ENCODE assay signal across 15 cellular contexts in the genomic region with DNA sequence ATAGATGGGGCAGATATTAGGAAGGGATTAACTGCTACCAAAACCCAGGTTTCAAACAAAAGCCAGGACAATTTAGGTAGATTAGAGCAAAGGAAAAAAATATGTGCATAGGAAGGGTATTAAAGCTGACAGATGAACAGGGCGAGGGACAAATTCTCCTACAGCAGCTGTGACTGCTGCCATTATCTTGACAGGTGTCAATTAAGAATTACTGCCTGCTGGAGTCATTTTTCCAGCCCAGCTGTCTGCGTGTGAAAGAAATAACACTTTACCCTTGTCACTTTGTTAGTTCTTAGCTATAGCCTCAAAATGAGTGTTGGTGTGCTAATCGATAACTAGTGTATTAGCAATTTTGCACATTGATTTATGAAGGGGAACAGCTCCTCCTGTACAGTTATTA. TPM values are rescaled to one million over a fixed set of nuclear protein-coding genes. Genes with fewer than 3 reads are reported as not detected.
DNase-seq lines count a peak whose midpoint lies in the region; TF ChIP-seq lines count a peak whose summit lies in the region.
"Had no signal": no experiment of that assay in that cellular context is flagged by ENCODE, and none has a peak within 500 bp of the region (broad histone marks: within the 10 kb centered on the region; RNA-seq: fewer than 3 reads in every experiment).

No MANE protein-coding gene starts in this region.

- H3K4me3 Mint-ChIP-seq in type B pancreatic cell, result peak overlapping the region; percentile 70
- H3K4me3 Mint-ChIP-seq in activated T-cell treated with anti-CD3 and anti-CD28 coated beads, Interleukin-2, amount 50 U/mL, for 24 hours, result no peak overlapping the region

- H3K9me3 ChIP-seq in left ventricle myocardium inferior (replicated peaks), result no peaks in the 10 kb centered on the region
- H3K9me3 ChIP-seq in OCI-LY3 (ENCODE audit: insufficient read depth, low read length), result no peaks in the 10 kb centered on the region
- no peaks in the 10 kb centered on the region for H3K9me3 ChIP-seq in Karpas-422 (ENCODE audit: low read length)
- H3K9me3 ChIP-seq in SK-N-SH, result no peaks in the 10 kb centered on the region

- TF ChIP-seq CTCF in left ventricle myocardium inferior (IDR thresholded peaks at IDR 0.05; ENCODE audit: borderline replicate concordance), result no peak
- TF ChIP-seq CTCF in OCI-LY3 (IDR thresholded peaks at IDR 0.05; ENCODE audit: low read depth, low read length), result no peak
- no peak for TF ChIP-seq CTCF in type B pancreatic cell (conservative IDR thresholded peaks at IDR 0.05)
- TF ChIP-seq CTCF in SK-N-SH (IDR thresholded peaks at IDR 0.05), result no peak

- no peaks in the 10 kb centered on the region for H3K9me2 ChIP-seq in Karpas-422 (replicated peaks; ENCODE audit: insufficient read depth, low read length)
- no peaks in the 10 kb centered on the region for H3K9me2 ChIP-seq in SK-N-SH

- H3K4me1 ChIP-seq in left ventricle myocardium inferior (peaks cover 98% of the 10 kb centered on the region), OCI-LY3 (ENCODE audit: low read length) (peaks cover 41% of the 10 kb centered on the region), Karpas-422 (ENCODE audit: low read length) (no peaks in the 10 kb centered on the region), SK-N-SH (ENCODE audit: control insufficient read depth in 1 of 2, insufficient read depth in 2 of 2, low read depth in 1 of 2, low read length in 1 of 2) (peaks cover 6 to 18% of the 10 kb centered on the region in 2 experiments; a peak in 3 of 4 replicates)

- no peaks in the 10 kb centered on the region for H3K27me3 ChIP-seq in left ventricle myocardium inferior (ENCODE audit: low read depth)
- no peaks in the 10 kb centered on the region for H3K27me3 ChIP-seq in OCI-LY3 (ENCODE audit: low read depth, low read length)
- no peaks in the 10 kb centered on the region for H3K27me3 ChIP-seq in Karpas-422 (ENCODE audit: low read length)
- no peaks in the 10 kb centered on the region for H3K27me3 ChIP-seq in SK-N-SH (ENCODE audit: insufficient read depth)

- H3K27ac Mint-ChIP-seq in type B pancreatic cell, result no peak overlapping the region
- no peak overlapping the region for H3K27ac Mint-ChIP-seq in activated T-cell treated with anti-CD3 and anti-CD28 coated beads, Interleukin-2, amount 50 U/mL, for 24 hours

- no peak for DNase-seq in left ventricle myocardium inferior
- no peak for DNase-seq in cardiac septum (ENCODE audit: low spot score)
- peak; percentile 58 for DNase-seq in myocyte (ENCODE audit: low read depth)
- DNase-seq in type B pancreatic cell (ENCODE audit: extremely low spot score, unreplicated experiment), result no peak
- no peak for DNase-seq in activated T-cell treated with anti-CD3 and anti-CD28 coated beads, Interleukin-2, amount 50 U/mL, for 24 hours
- DNase-seq in Karpas-422, result no peak
- no peak for DNase-seq in SK-N-SH
- DNase-seq: activated CD8-positive, alpha-beta memory T cell treated with anti-CD3 and anti-CD28 coated beads, Interleukin-2, amount 50 U/mL, for 4 hours; H7; hypothalamus; Kasumi-1; NCI-H2029; OCI-M1 had no signal

- peaks cover 99% of the 10 kb centered on the region for H3K79me2 ChIP-seq in OCI-LY3 (ENCODE audit: low read length)
- no peaks in the 10 kb centered on the region for H3K79me2 ChIP-seq in Karpas-422 (ENCODE audit: low read length)
- peaks cover 26% of the 10 kb centered on the region; the same call in 1 of the 2 replicates for H3K79me2 ChIP-seq in SK-N-SH (ENCODE audit: insufficient read depth)

- H3K4me3 ChIP-seq in left ventricle myocardium inferior, result no peak overlapping the region
- H3K4me3 ChIP-seq in OCI-LY3 (ENCODE audit: low read length), result no peak overlapping the region
- H3K4me3 ChIP-seq in Karpas-422 (ENCODE audit: low read length), result no peak overlapping the region
- H3K4me3 ChIP-seq in SK-N-SH (ENCODE audit: low read depth in 2 of 2, low read length in 1 of 2), result no peak overlapping the region
- H3K4me3 ChIP-seq: smooth muscle cell had no signal

- intact Hi-C loops in left ventricle myocardium inferior (cut with micrococcal nuclease) (no loop called here), cardiac septum (cut with DNase I) (loop anchor here (10.0 kb wide), 1 partner anchor 1607 kb away; a partner anchor contains a TSS)

- 94% methylated on average over 3 of the region's 3 CpGs for WGBS in SK-N-SH (ENCODE audit: low lambda C conversion rate)

- POLR2A ChIA-PET in SK-N-SH (lab: Yijun Ruan, JAX), result no interaction called here

- H3K4me2 ChIP-seq in OCI-LY3 (ENCODE audit: low read length), result peak overlapping the region; percentile 0; the same call in 1 of the 2 replicates
- no peak overlapping the region for H3K4me2 ChIP-seq in Karpas-422 (ENCODE audit: low read depth, low read length, poor library complexity, severe bottlenecking)
- H3K4me2 ChIP-seq in SK-N-SH, result no peak overlapping the region
- H3K4me2 ChIP-seq: smooth muscle cell had no signal

- CTCF ChIA-PET in SK-N-SH (lab: Yijun Ruan, JAX), result no interaction called here

- peak overlapping the region; percentile 93 for H3K27ac ChIP-seq in left ventricle myocardium inferior (replicated peaks)
- no peak overlapping the region for H3K27ac ChIP-seq in OCI-LY3 (ENCODE audit: low read length)
- no peak overlapping the region for H3K27ac ChIP-seq in Karpas-422 (ENCODE audit: low read length)
- no peak overlapping the region for H3K27ac ChIP-seq in SK-N-SH (ENCODE audit: low read depth in 2 of 2, low read length in 1 of 2)

- H3K36me3 Mint-ChIP-seq in type B pancreatic cell, result peaks cover 10% of the 10 kb centered on the region
- peaks cover 8% of the 10 kb centered on the region for H3K36me3 Mint-ChIP-seq in activated T-cell treated with anti-CD3 and anti-CD28 coated beads, Interleukin-2, amount 50 U/mL, for 24 hours (ENCODE audit: low read depth)

- H3K9ac ChIP-seq in OCI-LY3 (ENCODE audit: low read length), result no peak overlapping the region
- no peak overlapping the region for H3K9ac ChIP-seq in Karpas-422 (ENCODE audit: low read length)
- H3K9ac ChIP-seq in SK-N-SH, result no peak overlapping the region

- no peak overlapping the region for H2AFZ ChIP-seq in OCI-LY3 (ENCODE audit: low read depth, low read length)
- H2AFZ ChIP-seq in Karpas-422 (ENCODE audit: low read length), result no peak overlapping the region
- no peak overlapping the region for H2AFZ ChIP-seq in SK-N-SH (ENCODE audit: low read depth)

- TF ChIP-seq RAD21 in SK-N-SH (IDR thresholded peaks at IDR 0.05; ENCODE audit: low read length), result no peak

- H3K36me3 ChIP-seq in left ventricle myocardium inferior, result no peaks in the 10 kb centered on the region
- H3K36me3 ChIP-seq in OCI-LY3 (replicated peaks; ENCODE audit: low read depth, low read length), result peaks cover 34% of the 10 kb centered on the region
- no peaks in the 10 kb centered on the region for H3K36me3 ChIP-seq in Karpas-422 (ENCODE audit: insufficient read depth, low read length)
- H3K36me3 ChIP-seq in SK-N-SH (replicated peaks in 1 of 2; ENCODE audit: control insufficient read depth in 1 of 2, insufficient read depth in 2 of 2, low read length in 1 of 2), result no peaks in the 10 kb centered on the region

- H4K20me1 ChIP-seq in OCI-LY3 (ENCODE audit: insufficient read depth, low read length), result peaks cover 97% of the 10 kb centered on the region
- H4K20me1 ChIP-seq in Karpas-422 (ENCODE audit: insufficient read depth, low read depth, low read length), result peaks cover 37% of the 10 kb centered on the region
- no peaks in the 10 kb centered on the region; the same call in 1 of the 2 replicates for H4K20me1 ChIP-seq in SK-N-SH (ENCODE audit: insufficient read depth)

- no peaks in the 10 kb centered on the region for H3K9me3 Mint-ChIP-seq in type B pancreatic cell
- H3K9me3 Mint-ChIP-seq in activated T-cell treated with anti-CD3 and anti-CD28 coated beads, Interleukin-2, amount 50 U/mL, for 24 hours, result no peaks in the 10 kb centered on the region

- H3F3A ChIP-seq in SK-N-SH (replicated peaks; ENCODE audit: insufficient read depth), result peaks cover 3% of the 10 kb centered on the region

- H3K4me1 Mint-ChIP-seq in type B pancreatic cell (ENCODE audit: unreplicated experiment), result peaks cover 85% of the 10 kb centered on the region
- H3K4me1 Mint-ChIP-seq in activated T-cell treated with anti-CD3 and anti-CD28 coated beads, Interleukin-2, amount 50 U/mL, for 24 hours (ENCODE audit: low read depth), result peaks cover 80% of the 10 kb centered on the region

- no peak for TF ChIP-seq EP300 in SK-N-SH (IDR thresholded peaks at IDR 0.05; ENCODE audit: borderline replicate concordance in 1 of 2, low read depth in 1 of 2, low read length in 1 of 2)

- H3K27me3 Mint-ChIP-seq in type B pancreatic cell, result peaks cover 18% of the 10 kb centered on the region
- H3K27me3 Mint-ChIP-seq in activated T-cell treated with anti-CD3 and anti-CD28 coated beads, Interleukin-2, amount 50 U/mL, for 24 hours, result no peaks in the 10 kb centered on the region

TF ChIP-seq in SK-N-SH, 30 proteins besides CTCF, POLR2A, EP300 and RAD21:
- TF ChIP-seq YY1 (IDR thresholded peaks at IDR 0.05; ENCODE audit: low read depth), result no peak
- no peak for TF ChIP-seq FOXM1 (IDR thresholded peaks at IDR 0.05; ENCODE audit: low read depth)

RNA-seq across cellular contexts. Expression of a gene that starts 7.5 kb away (rescaled TPM):
- 24.6 TPM for total RNA-seq in left ventricle myocardium inferior
- 13.3 TPM for total RNA-seq in cardiac septum
- 6.1 and 6.8 TPM in 2 replicates for total RNA-seq in myocyte
- 5.5 TPM for polyA plus RNA-seq in myocyte (2012)
- 21.8 and 79.9 TPM in 2 replicates for total RNA-seq in type B pancreatic cell (ENCODE audit: low replicate concordance)
- total RNA-seq in Karpas-422 (2014; rRNA removed; shearing (Covaris generic); ENCODE audit: low replicate concordance), result 4.7 and 5.7 TPM in 2 replicates
- 2.6 and 2.8 TPM in 2 replicates for polyA plus RNA-seq in SK-N-SH (2012; rRNA removed)
- polyA plus RNA-seq in SK-N-SH (2012; cell fraction: cytosol; rRNA removed), result 2.5 and 3.0 TPM in 2 replicates
- polyA plus RNA-seq in SK-N-SH (2012; cell fraction: nucleus; rRNA removed), result 3.4 and 3.5 TPM in 2 replicates

RNA-seq across cellular contexts. Expression of a gene that starts 9.1 kb away (rescaled TPM):
- total RNA-seq in left ventricle myocardium inferior (77.3 TPM), cardiac septum (33.7 TPM), myocyte (11.7 and 11.9 TPM in 2 replicates), type B pancreatic cell (ENCODE audit: low replicate concordance) (25.4 and 86.7 TPM in 2 replicates)
- 19.9 TPM for polyA plus RNA-seq in myocyte (2012)
- 6.6 and 17.7 TPM in 2 replicates for total RNA-seq in Karpas-422 (2014; rRNA removed; shearing (Covaris generic); ENCODE audit: low replicate concordance)
- 20.7 and 27.1 TPM in 2 replicates for polyA plus RNA-seq in SK-N-SH (2012; rRNA removed)
- 21.0 and 23.2 TPM in 2 replicates for polyA plus RNA-seq in SK-N-SH (2012; cell fraction: cytosol; rRNA removed)
- 39.3 and 40.7 TPM in 2 replicates for polyA plus RNA-seq in SK-N-SH (2012; cell fraction: nucleus; rRNA removed)
